Comparison of ENCODE assay signal across 27 cellular contexts in genomic region chrX:771536-771935, GRCh38.
"Had no signal": no experiment of that assay in that cellular context is flagged by ENCODE, and none has a peak within 500 bp of the region (broad histone marks: within the 10 kb centered on the region; RNA-seq: fewer than 3 reads in every experiment).

No MANE protein-coding gene starts in this region.

- ATAC-seq: activated CD8-positive, alpha-beta T cell treated with anti-CD3 and anti-CD28 coated beads for 36 hours; activated T-cell treated with anti-CD3 and anti-CD28 coated beads, Interleukin-2, amount 50 U/mL, for 72 hours; esophagus mucosa; T-helper 17 cell had no signal

- H3K27ac ChIP-seq: ascending aorta, breast epithelium, cardiac muscle cell, epithelial cell of prostate had no signal

- H3K27me3 ChIP-seq: ascending aorta, cardiac muscle cell had no signal

- DNase-seq: activated CD4-positive, alpha-beta T cell treated with anti-CD3 and anti-CD28 coated beads for 4 hours; activated CD4-positive, alpha-beta T cell treated with anti-CD3 and anti-CD28 coated beads, Interleukin-2, amount 10 ng/mL, durations not matched to agents 7 days and 5 days; activated CD4-positive, alpha-beta T cell treated with anti-CD3 and anti-CD28 coated beads, Interleukin-2, amount 50 U/mL, for 48 hours; activated CD4-positive, CD25-positive, alpha-beta regulatory T cell; activated CD4-positive, CD25-positive, alpha-beta regulatory T cell treated with anti-CD3 and anti-CD28 coated beads, Interleukin-2, amount 50 U/mL, for 72 hours; activated CD8-positive, alpha-beta memory T cell treated with anti-CD3 and anti-CD28 coated beads for 24 hours; activated CD8-positive, alpha-beta memory T cell treated with anti-CD3 and anti-CD28 coated beads, Interleukin-2, amount 50 U/mL, for 48 hours; activated CD8-positive, alpha-beta T cell treated with anti-CD3 and anti-CD28 coated beads for 36 hours; activated gamma-delta T cell; activated naive CD4-positive, alpha-beta T cell; activated naive CD4-positive, alpha-beta T cell treated with anti-CD3 and anti-CD28 coated beads, Interleukin-2, amount 10 ng/mL, durations not matched to agents 7 days and 5 days; activated naive CD8-positive, alpha-beta T cell treated with anti-CD3 and anti-CD28 coated beads, Interleukin-2, amount 10 ng/mL, durations not matched to agents 7 days and 5 days; activated T-cell treated with anti-CD3 and anti-CD28 coated beads for 4 hours; activated T-cell treated with anti-CD3 and anti-CD28 coated beads, Interleukin-2, amount 50 U/mL, for 24 hours; activated T-cell treated with anti-CD3 and anti-CD28 coated beads, Interleukin-2, amount 50 U/mL, for 72 hours; central memory CD4-positive, alpha-beta T cell; cerebellar nuclear complex; effector CD8-positive, alpha-beta T cell; foreskin fibroblast; T-helper 1 cell; T-helper 17 cell; T1000 had no signal

- H3K4me1 ChIP-seq: ascending aorta, breast epithelium had no signal

- H3K4me3 ChIP-seq: ascending aorta, breast epithelium, cardiac muscle cell had no signal

- H3K9me3 ChIP-seq: ascending aorta had no signal

- H3K36me3 ChIP-seq: ascending aorta, breast epithelium, cardiac muscle cell had no signal
